In the genomic region with DNA sequence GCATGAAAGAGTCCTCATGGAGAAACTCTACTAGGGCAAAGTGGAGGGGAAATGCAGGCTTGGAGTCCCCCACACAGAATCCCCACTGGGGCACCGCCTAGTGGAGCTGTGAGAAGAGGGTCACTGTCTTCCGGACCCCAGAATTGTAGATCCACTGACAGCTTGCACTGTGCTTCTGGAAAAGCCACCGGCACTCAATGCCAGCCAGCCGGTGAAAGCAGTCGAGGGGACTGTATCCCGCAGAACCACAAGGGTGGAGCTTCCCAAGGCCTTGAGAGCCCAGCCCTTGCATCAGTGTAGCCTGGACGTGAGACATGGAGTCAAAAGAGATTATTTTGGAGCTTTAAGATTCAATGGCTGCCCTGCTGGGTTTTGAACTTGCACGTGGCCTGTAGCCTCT, we compare ENCODE assay signal across 19 cellular contexts. TPM values are rescaled to one million over a fixed set of nuclear protein-coding genes. Genes with fewer than 3 reads are reported as not detected.
DNase-seq lines count a peak whose midpoint lies in the region; ATAC-seq and TF ChIP-seq lines count a peak whose summit lies in the region.
"Had no signal": no experiment of that assay in that cellular context is flagged by ENCODE, and none has a peak within 500 bp of the region (broad histone marks: within the 10 kb centered on the region; RNA-seq: fewer than 3 reads in every experiment).

No MANE protein-coding gene starts in this region.

- DNase-seq in GM23338 (ENCODE audit: low spot score) (no peak), esophagus muscularis mucosa (ENCODE audit: extremely low spot score) (peak; percentile 39), HEK293T (ENCODE audit: extremely low spot score) (no peak)
- no peak for DNase-seq in stimulated activated naive CD8-positive, alpha-beta T cell treated with anti-CD3 and anti-CD28 coated beads, Interleukin-15, Interleukin-2, amounts not matched to agents 100 U/mL and 50 U/mL, for 24 hours
- DNase-seq in NK-92 treated with Interleukin-12 subunit alpha and Interleukin-12 subunit beta, amount 100 ng/mL, for 24 hours (lab: John Stamatoyannopoulos, UW): no peak
- DNase-seq: 8988T; AML-193; Caco-2; CD8-positive, alpha-beta memory T cell; DMS 273 treated with DMSO at 0.1 percent for 48 hours; GOT3; IMR-90; KBM-7 had no signal

- H3K9ac ChIP-seq in HUES64 (ENCODE audit: low read depth, low read length): peak overlapping the region; percentile 62
- no peak overlapping the region for H3K9ac ChIP-seq in iPS-18a (ENCODE audit: low read length)
- H3K9ac ChIP-seq: BLaER1 had no signal

- CTCF ChIA-PET in HEK293T (lab: Yijun Ruan, JAX): no interaction called here

- H3K4me3 Mint-ChIP-seq in GM23338: peak overlapping the region; percentile 100
- H3K4me3 Mint-ChIP-seq: CD8-positive, alpha-beta memory T cell had no signal

- WGBS in HUES64: 39% methylated on average over 8 of the region's 8 CpGs
- 84% methylated on average over 8 of the region's 8 CpGs for whole genome bisulfite sequencing in esophagus muscularis mucosa

- intact Hi-C loops in esophagus muscularis mucosa (cut with DNase I): no loop called here

- no peak for TF ChIP-seq EP300 in esophagus muscularis mucosa (IDR thresholded peaks at IDR 0.05)

- H3K4me1 ChIP-seq in GM23338 (ENCODE audit: insufficient read depth): peaks cover 63% of the 10 kb centered on the region
- peaks cover 11% of the 10 kb centered on the region for H3K4me1 ChIP-seq in HUES64 (ENCODE audit: insufficient read depth, low read length)
- H3K4me1 ChIP-seq in esophagus muscularis mucosa: no peaks in the 10 kb centered on the region
- peaks cover 17% of the 10 kb centered on the region for H3K4me1 ChIP-seq in iPS-18a (ENCODE audit: control insufficient read depth, low read depth, low read length)
- H3K4me1 ChIP-seq: BLaER1, Caco-2 had no signal

- no peaks in the 10 kb centered on the region for H3K27me3 ChIP-seq in GM23338 (ENCODE audit: insufficient read depth)
- H3K27me3 ChIP-seq in HUES64 (ENCODE audit: insufficient read depth, low read length): peaks cover 2% of the 10 kb centered on the region; the same call in 1 of the 2 replicates
- no peaks in the 10 kb centered on the region for H3K27me3 ChIP-seq in esophagus muscularis mucosa
- H3K27me3 ChIP-seq in iPS-18a (ENCODE audit: control insufficient read depth, insufficient read depth, low read length): no peaks in the 10 kb centered on the region
- H3K27me3 ChIP-seq: BLaER1 had no signal

- H2AFZ ChIP-seq in GM23338: no peak overlapping the region

- peak; percentile 75 for ATAC-seq in GM23338
- no peak for ATAC-seq in stimulated activated naive CD8-positive, alpha-beta T cell treated with anti-CD3 and anti-CD28 coated beads, Interleukin-15, Interleukin-2, amounts not matched to agents 100 U/mL and 50 U/mL, for 24 hours
- ATAC-seq in GM21723 (IDR thresholded peaks at IDR 0.05; ENCODE audit: unreplicated experiment): no peak
- ATAC-seq: GM12878, HCT116 had no signal

- H3K4me1 Mint-ChIP-seq in GM23338: peaks cover 64% of the 10 kb centered on the region
- H3K4me1 Mint-ChIP-seq: CD8-positive, alpha-beta memory T cell had no signal

- H3K9me2 ChIP-seq in GM23338 (ENCODE audit: insufficient read depth): no peaks in the 10 kb centered on the region

- TF ChIP-seq POLR2A in esophagus muscularis mucosa (IDR thresholded peaks at IDR 0.05; ENCODE audit: low read depth): no peak

- H3K9me3 Mint-ChIP-seq in GM23338: peaks cover 14% of the 10 kb centered on the region; the same call in 2 of the 3 replicates

- H3K27ac ChIP-seq in GM23338 (ENCODE audit: low read depth): peak overlapping the region; percentile 100
- H3K27ac ChIP-seq in HUES64 (ENCODE audit: low read depth, low read length): peak overlapping the region; percentile 90
- no peak overlapping the region for H3K27ac ChIP-seq in esophagus muscularis mucosa (replicated peaks in 1 of 4)
- no peak overlapping the region for H3K27ac ChIP-seq in iPS-18a (ENCODE audit: low read length)
- H3K27ac ChIP-seq: BLaER1 had no signal

- H3K27ac Mint-ChIP-seq in GM23338: peak overlapping the region; percentile 93
- H3K27ac Mint-ChIP-seq: CD8-positive, alpha-beta memory T cell had no signal

- peaks cover 58% of the 10 kb centered on the region for H3F3A ChIP-seq in GM23338 (replicated peaks; ENCODE audit: low read depth)

- H3K36me3 Mint-ChIP-seq in GM23338 (ENCODE audit: low read depth): peaks cover 97% of the 10 kb centered on the region
- H3K36me3 Mint-ChIP-seq: CD8-positive, alpha-beta memory T cell had no signal

- H3K4me2 ChIP-seq in GM23338: peak overlapping the region; percentile 75
- H3K4me2 ChIP-seq: BLaER1 had no signal

- peak overlapping the region; percentile 59 for H3K4me3 ChIP-seq in GM23338
- H3K4me3 ChIP-seq in HUES64 (ENCODE audit: low read length): peak overlapping the region; percentile 28
- H3K4me3 ChIP-seq in esophagus muscularis mucosa: no peak overlapping the region
- H3K4me3 ChIP-seq in iPS-18a (ENCODE audit: low read length): peak overlapping the region; percentile 33
- H3K4me3 ChIP-seq: BLaER1, GM12878 had no signal

- 0 out of 4 replicates have a peak, but pooled peaks of 1 of the 2 experiments have one; percentile 4 for TF ChIP-seq CTCF in GM23338 (conservative IDR thresholded peaks at IDR 0.05; ENCODE audit: low read depth in 2 of 2)
- TF ChIP-seq CTCF in esophagus muscularis mucosa (IDR thresholded peaks at IDR 0.05): no peak

- H4K20me1 ChIP-seq in GM23338 (replicated peaks; ENCODE audit: insufficient read depth): peaks cover 29% of the 10 kb centered on the region
- H4K20me1 ChIP-seq: BLaER1 had no signal

- H3K79me2 ChIP-seq in GM23338 (replicated peaks; ENCODE audit: insufficient read depth): peaks cover 62% of the 10 kb centered on the region

- POLR2A ChIA-PET in HEK293T (lab: Yijun Ruan, JAX): no interaction called here

- peaks cover 56% of the 10 kb centered on the region for H3K27me3 Mint-ChIP-seq in GM23338 (ENCODE audit: insufficient read depth, low read depth, poor library complexity)

- peaks cover 79% of the 10 kb centered on the region for H3K36me3 ChIP-seq in GM23338 (ENCODE audit: insufficient read depth)
- H3K36me3 ChIP-seq in HUES64 (ENCODE audit: insufficient read depth, low read length): peaks cover 68% of the 10 kb centered on the region
- no peaks in the 10 kb centered on the region for H3K36me3 ChIP-seq in esophagus muscularis mucosa
- peaks cover 64% of the 10 kb centered on the region for H3K36me3 ChIP-seq in iPS-18a (ENCODE audit: control insufficient read depth, low read depth, low read length)
- H3K36me3 ChIP-seq: BLaER1 had no signal

- H3K9me3 ChIP-seq in HUES64 (ENCODE audit: insufficient read depth, low read depth, low read length) (no peaks in the 10 kb centered on the region), esophagus muscularis mucosa (no peaks in the 10 kb centered on the region), iPS-18a (ENCODE audit: control insufficient read depth, low read depth, low read length) (no peaks in the 10 kb centered on the region)

TF ChIP-seq in GM23338, 12 proteins besides CTCF, POLR2A, EP300 and RAD21:
- TF ChIP-seq POLR2AphosphoS5 (IDR thresholded peaks at IDR 0.05; ENCODE audit: low read depth) (peak; percentile 57; the same call in 1 of the 2 replicates), CREB1 (CRISPR knock-in tag; IDR thresholded peaks at IDR 0.05; ENCODE audit: low read depth) (no peak)

TF ChIP-seq in HEK293T, 16 proteins besides CTCF, POLR2A, EP300 and RAD21:
- TF ChIP-seq FOXM1 (IDR thresholded peaks at IDR 0.05; ENCODE audit: borderline replicate concordance) (no peak), HDGF (IDR thresholded peaks at IDR 0.05; ENCODE audit: borderline replicate concordance) (no peak), NFRKB (IDR thresholded peaks at IDR 0.05) (no peak), ZNF384 (IDR thresholded peaks at IDR 0.05) (no peak)
TF ChIP-seq in HEK293T: peak in this region for 0.

RNA-seq across cellular contexts. Expression of a gene that starts 47.2 kb away (rescaled TPM):
- total RNA-seq in GM23338 (2014; rRNA removed; shearing (Covaris generic)): 84.1 and 109 TPM in 2 replicates
- 35.9 and 37.7 TPM in 2 replicates for polyA plus RNA-seq in GM23338 (2016; fragmentation: Nextera tagmentation; extraction: Ambion mirVana)
- polyA plus RNA-seq in HUES64 (2013, experiment 1 of 2): 27.6 TPM
- 23.3 TPM for polyA plus RNA-seq in HUES64 (2013, experiment 2 of 2)
- 10 to 100 TPM; 17.0 to 30.3 (median 21.0) TPM for total RNA-seq in esophagus muscularis mucosa
- total RNA-seq: GM12878, IMR-90 had no signal
- polyA plus RNA-seq: CD8-positive, alpha-beta memory T cell; GM12878 had no signal

Comparison
In these comparisons a context has a peak if more than half of its experiments do, and no peak if none do; other contexts are left out.
1. H3K27ac ChIP-seq: peak in GM23338 (single experiment) and HUES64 (single experiment); none in esophagus muscularis mucosa (0 of 4) and iPS-18a (single experiment).
2. H3K4me3 ChIP-seq: peak in GM23338 (single experiment), HUES64 (single experiment) and iPS-18a (single experiment); none in esophagus muscularis mucosa (0 of 4).